1 cellular context compared by ENCODE assay signal in genomic region chr17:44947461-44948314, GRCh38.
TF ChIP-seq lines count a peak whose summit lies in the region.

KIF18B (minus strand) TSS chr17:44947773; CDS start chr17:44936344, 11,429 bp downstream.

TF ChIP-seq in HepG2, 621 proteins besides CTCF, POLR2A, EP300 and RAD21 (continued from another document and continues in another):
- TF ChIP-seq, protein P1, sequence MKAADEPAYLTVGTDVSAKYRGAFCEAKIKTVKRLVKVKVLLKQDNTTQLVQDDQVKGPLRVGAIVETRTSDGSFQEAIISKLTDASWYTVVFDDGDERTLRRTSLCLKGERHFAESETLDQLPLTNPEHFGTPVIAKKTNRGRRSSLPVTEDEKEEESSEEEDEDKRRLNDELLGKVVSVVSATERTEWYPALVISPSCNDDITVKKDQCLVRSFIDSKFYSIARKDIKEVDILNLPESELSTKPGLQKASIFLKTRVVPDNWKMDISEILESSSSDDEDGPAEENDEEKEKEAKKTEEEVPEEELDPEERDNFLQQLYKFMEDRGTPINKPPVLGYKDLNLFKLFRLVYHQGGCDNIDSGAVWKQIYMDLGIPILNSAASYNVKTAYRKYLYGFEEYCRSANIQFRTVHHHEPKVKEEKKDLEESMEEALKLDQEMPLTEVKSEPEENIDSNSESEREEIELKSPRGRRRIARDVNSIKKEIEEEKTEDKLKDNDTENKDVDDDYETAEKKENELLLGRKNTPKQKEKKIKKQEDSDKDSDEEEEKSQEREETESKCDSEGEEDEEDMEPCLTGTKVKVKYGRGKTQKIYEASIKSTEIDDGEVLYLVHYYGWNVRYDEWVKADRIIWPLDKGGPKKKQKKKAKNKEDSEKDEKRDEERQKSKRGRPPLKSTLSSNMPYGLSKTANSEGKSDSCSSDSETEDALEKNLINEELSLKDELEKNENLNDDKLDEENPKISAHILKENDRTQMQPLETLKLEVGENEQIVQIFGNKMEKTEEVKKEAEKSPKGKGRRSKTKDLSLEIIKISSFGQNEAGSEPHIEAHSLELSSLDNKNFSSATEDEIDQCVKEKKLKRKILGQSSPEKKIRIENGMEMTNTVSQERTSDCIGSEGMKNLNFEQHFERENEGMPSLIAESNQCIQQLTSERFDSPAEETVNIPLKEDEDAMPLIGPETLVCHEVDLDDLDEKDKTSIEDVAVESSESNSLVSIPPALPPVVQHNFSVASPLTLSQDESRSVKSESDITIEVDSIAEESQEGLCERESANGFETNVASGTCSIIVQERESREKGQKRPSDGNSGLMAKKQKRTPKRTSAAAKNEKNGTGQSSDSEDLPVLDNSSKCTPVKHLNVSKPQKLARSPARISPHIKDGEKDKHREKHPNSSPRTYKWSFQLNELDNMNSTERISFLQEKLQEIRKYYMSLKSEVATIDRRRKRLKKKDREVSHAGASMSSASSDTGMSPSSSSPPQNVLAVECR (CRISPR knock-in tag; IDR thresholded peaks at IDR 0.05; ENCODE audit: borderline replicate concordance) = peak; percentile 100
- TF ChIP-seq ZNF557 (CRISPR knock-in tag; IDR thresholded peaks at IDR 0.05) (no peak), HDAC1 (CRISPR knock-in tag; IDR thresholded peaks at IDR 0.05) (peak; percentile 100), NFATC3 (CRISPR knock-in tag; IDR thresholded peaks at IDR 0.05) (no peak; the same call in 1 of the 2 replicates), PREB (CRISPR knock-in tag; IDR thresholded peaks at IDR 0.05) (no peak), ZNF251 (CRISPR knock-in tag; IDR thresholded peaks at IDR 0.05) (0 out of 2 replicates have a peak, but pooled peaks have one; percentile 71), NFYC (CRISPR knock-in tag; IDR thresholded peaks at IDR 0.05) (peak; percentile 97), HOXA5 (CRISPR knock-in tag; IDR thresholded peaks at IDR 0.05) (peak; percentile 40; the same call in 1 of the 2 replicates), TAF15 (IDR thresholded peaks at IDR 0.05; ENCODE audit: low read depth, low read length, poor library complexity, severe bottlenecking) (no peak), REXO4 (CRISPR knock-in tag; IDR thresholded peaks at IDR 0.05; ENCODE audit: borderline replicate concordance) (no peak), ZNF232 (CRISPR knock-in tag; IDR thresholded peaks at IDR 0.05; ENCODE audit: borderline replicate concordance) (peak; percentile 83), PCBP1 (IDR thresholded peaks at IDR 0.05; ENCODE audit: borderline replicate concordance, low read depth, low read length) (0 out of 2 replicates have a peak, but pooled peaks have one; percentile 75), TEAD2 (CRISPR knock-in tag; IDR thresholded peaks at IDR 0.05) (no peak), ZNF772 (CRISPR knock-in tag; IDR thresholded peaks at IDR 0.05) (peak; percentile 50; the same call in 1 of the 2 replicates), KMT2A (CRISPR knock-in tag; IDR thresholded peaks at IDR 0.05) (peak; percentile 96), ZNF317 (CRISPR knock-in tag; IDR thresholded peaks at IDR 0.05) (no peak), ZEB1 (IDR thresholded peaks at IDR 0.05; ENCODE audit: insufficient replicate concordance, low read depth) (peak; percentile 28), CHCHD3 (CRISPR knock-in tag; IDR thresholded peaks at IDR 0.05) (peak; percentile 91; the same call in 1 of the 2 replicates), ZNF672 (CRISPR knock-in tag; IDR thresholded peaks at IDR 0.05) (no peak), ZNF556 (CRISPR knock-in tag; IDR thresholded peaks at IDR 0.05; ENCODE audit: borderline replicate concordance) (peak; percentile 93), ZNF550 (CRISPR knock-in tag; IDR thresholded peaks at IDR 0.05; ENCODE audit: borderline replicate concordance) (no peak), ARID2 (CRISPR knock-in tag; IDR thresholded peaks at IDR 0.05; ENCODE audit: borderline replicate concordance) (peak; percentile 68; the same call in 1 of the 2 replicates), CEBPB (IDR thresholded peaks at IDR 0.05; ENCODE audit: borderline replicate concordance, low read depth, low read length) (peak; percentile 82), TBX2 (CRISPR knock-in tag; IDR thresholded peaks at IDR 0.05; ENCODE audit: borderline replicate concordance) (peak; percentile 64; the same call in 1 of the 2 replicates), ATF7 (IDR thresholded peaks at IDR 0.05) (no peak), ATF7 (CRISPR knock-in tag; IDR thresholded peaks at IDR 0.05) (peak; percentile 29; the same call in 1 of the 2 replicates), ZBTB42 (CRISPR knock-in tag; IDR thresholded peaks at IDR 0.05) (no peak), SMAD1 (CRISPR knock-in tag; IDR thresholded peaks at IDR 0.05; ENCODE audit: borderline replicate concordance, low read depth) (no peak), ZNF770 (CRISPR knock-in tag; IDR thresholded peaks at IDR 0.05) (no peak), ZNF337 (CRISPR knock-in tag; IDR thresholded peaks at IDR 0.05; ENCODE audit: borderline replicate concordance, low read depth) (0 out of 2 replicates have a peak, but pooled peaks have one; percentile 61), RFX3 (CRISPR knock-in tag; IDR thresholded peaks at IDR 0.05) (peak; percentile 71; the same call in 1 of the 2 replicates), CEBPG (CRISPR knock-in tag; IDR thresholded peaks at IDR 0.05) (peak; percentile 84), MED8 (CRISPR knock-in tag; IDR thresholded peaks at IDR 0.05; ENCODE audit: insufficient replicate concordance) (no peak), NFKB2 (CRISPR knock-in tag; IDR thresholded peaks at IDR 0.05; ENCODE audit: borderline replicate concordance) (peak; percentile 89; the same call in 1 of the 2 replicates), NR2F2 (IDR thresholded peaks at IDR 0.05; ENCODE audit: borderline replicate concordance, low read depth) (0 out of 2 replicates have a peak, but pooled peaks have one; percentile 32), ETV5 (CRISPR knock-in tag; IDR thresholded peaks at IDR 0.05; ENCODE audit: borderline replicate concordance) (peak; percentile 74; the same call in 1 of the 2 replicates), ZFP62 (CRISPR knock-in tag; IDR thresholded peaks at IDR 0.05) (no peak), SATB2 (CRISPR knock-in tag; IDR thresholded peaks at IDR 0.05) (peak; percentile 49; the same call in 1 of the 2 replicates), ELF4 (CRISPR knock-in tag; IDR thresholded peaks at IDR 0.05; ENCODE audit: borderline replicate concordance) (peak; percentile 83; the same call in 1 of the 2 replicates), ZNF274 (CRISPR knock-in tag; IDR thresholded peaks at IDR 0.05) (peak; percentile 87), ARNTL (CRISPR knock-in tag; IDR thresholded peaks at IDR 0.05) (peak; percentile 81)
- TF ChIP-seq, protein P2, sequence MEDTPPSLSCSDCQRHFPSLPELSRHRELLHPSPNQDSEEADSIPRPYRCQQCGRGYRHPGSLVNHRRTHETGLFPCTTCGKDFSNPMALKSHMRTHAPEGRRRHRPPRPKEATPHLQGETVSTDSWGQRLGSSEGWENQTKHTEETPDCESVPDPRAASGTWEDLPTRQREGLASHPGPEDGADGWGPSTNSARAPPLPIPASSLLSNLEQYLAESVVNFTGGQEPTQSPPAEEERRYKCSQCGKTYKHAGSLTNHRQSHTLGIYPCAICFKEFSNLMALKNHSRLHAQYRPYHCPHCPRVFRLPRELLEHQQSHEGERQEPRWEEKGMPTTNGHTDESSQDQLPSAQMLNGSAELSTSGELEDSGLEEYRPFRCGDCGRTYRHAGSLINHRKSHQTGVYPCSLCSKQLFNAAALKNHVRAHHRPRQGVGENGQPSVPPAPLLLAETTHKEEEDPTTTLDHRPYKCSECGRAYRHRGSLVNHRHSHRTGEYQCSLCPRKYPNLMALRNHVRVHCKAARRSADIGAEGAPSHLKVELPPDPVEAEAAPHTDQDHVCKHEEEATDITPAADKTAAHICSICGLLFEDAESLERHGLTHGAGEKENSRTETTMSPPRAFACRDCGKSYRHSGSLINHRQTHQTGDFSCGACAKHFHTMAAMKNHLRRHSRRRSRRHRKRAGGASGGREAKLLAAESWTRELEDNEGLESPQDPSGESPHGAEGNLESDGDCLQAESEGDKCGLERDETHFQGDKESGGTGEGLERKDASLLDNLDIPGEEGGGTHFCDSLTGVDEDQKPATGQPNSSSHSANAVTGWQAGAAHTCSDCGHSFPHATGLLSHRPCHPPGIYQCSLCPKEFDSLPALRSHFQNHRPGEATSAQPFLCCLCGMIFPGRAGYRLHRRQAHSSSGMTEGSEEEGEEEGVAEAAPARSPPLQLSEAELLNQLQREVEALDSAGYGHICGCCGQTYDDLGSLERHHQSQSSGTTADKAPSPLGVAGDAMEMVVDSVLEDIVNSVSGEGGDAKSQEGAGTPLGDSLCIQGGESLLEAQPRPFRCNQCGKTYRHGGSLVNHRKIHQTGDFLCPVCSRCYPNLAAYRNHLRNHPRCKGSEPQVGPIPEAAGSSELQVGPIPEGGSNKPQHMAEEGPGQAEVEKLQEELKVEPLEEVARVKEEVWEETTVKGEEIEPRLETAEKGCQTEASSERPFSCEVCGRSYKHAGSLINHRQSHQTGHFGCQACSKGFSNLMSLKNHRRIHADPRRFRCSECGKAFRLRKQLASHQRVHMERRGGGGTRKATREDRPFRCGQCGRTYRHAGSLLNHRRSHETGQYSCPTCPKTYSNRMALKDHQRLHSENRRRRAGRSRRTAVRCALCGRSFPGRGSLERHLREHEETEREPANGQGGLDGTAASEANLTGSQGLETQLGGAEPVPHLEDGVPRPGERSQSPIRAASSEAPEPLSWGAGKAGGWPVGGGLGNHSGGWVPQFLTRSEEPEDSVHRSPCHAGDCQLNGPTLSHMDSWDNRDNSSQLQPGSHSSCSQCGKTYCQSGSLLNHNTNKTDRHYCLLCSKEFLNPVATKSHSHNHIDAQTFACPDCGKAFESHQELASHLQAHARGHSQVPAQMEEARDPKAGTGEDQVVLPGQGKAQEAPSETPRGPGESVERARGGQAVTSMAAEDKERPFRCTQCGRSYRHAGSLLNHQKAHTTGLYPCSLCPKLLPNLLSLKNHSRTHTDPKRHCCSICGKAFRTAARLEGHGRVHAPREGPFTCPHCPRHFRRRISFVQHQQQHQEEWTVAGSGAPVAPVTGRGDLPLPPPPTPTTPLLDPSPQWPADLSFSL (CRISPR knock-in tag; IDR thresholded peaks at IDR 0.05) = no peak
- TF ChIP-seq, protein P3, sequence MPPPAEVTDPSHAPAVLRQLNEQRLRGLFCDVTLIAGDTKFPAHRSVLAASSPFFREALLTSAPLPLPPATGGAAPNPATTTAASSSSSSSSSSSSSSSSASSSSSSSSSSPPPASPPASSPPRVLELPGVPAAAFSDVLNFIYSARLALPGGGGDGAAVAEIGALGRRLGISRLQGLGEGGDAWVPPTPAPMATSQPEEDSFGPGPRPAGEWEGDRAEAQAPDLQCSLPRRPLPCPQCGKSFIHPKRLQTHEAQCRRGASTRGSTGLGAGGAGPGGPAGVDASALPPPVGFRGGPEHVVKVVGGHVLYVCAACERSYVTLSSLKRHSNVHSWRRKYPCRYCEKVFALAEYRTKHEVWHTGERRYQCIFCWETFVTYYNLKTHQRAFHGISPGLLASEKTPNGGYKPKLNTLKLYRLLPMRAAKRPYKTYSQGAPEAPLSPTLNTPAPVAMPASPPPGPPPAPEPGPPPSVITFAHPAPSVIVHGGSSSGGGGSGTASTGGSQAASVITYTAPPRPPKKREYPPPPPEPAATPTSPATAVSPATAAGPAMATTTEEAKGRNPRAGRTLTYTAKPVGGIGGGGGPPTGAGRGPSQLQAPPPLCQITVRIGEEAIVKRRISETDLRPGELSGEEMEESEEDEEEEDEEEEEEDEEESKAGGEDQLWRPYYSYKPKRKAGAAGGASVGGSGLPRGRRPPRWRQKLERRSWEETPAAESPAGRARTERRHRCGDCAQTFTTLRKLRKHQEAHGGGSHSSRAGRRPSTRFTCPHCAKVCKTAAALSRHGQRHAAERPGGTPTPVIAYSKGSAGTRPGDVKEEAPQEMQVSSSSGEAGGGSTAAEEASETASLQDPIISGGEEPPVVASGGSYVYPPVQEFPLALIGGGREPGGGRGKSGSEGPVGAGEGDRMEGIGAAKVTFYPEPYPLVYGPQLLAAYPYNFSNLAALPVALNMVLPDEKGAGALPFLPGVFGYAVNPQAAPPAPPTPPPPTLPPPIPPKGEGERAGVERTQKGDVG (CRISPR knock-in tag; IDR thresholded peaks at IDR 0.05; ENCODE audit: borderline replicate concordance) = no peak
- TF ChIP-seq, protein P4, sequence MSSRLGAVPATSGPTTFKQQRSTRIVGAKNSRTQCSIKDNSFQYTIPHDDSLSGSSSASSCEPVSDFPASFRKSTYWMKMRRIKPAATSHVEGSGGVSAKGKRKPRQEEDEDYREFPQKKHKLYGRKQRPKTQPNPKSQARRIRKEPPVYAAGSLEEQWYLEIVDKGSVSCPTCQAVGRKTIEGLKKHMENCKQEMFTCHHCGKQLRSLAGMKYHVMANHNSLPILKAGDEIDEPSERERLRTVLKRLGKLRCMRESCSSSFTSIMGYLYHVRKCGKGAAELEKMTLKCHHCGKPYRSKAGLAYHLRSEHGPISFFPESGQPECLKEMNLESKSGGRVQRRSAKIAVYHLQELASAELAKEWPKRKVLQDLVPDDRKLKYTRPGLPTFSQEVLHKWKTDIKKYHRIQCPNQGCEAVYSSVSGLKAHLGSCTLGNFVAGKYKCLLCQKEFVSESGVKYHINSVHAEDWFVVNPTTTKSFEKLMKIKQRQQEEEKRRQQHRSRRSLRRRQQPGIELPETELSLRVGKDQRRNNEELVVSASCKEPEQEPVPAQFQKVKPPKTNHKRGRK (CRISPR knock-in tag; IDR thresholded peaks at IDR 0.05) = no peak
- TF ChIP-seq, protein P5, sequence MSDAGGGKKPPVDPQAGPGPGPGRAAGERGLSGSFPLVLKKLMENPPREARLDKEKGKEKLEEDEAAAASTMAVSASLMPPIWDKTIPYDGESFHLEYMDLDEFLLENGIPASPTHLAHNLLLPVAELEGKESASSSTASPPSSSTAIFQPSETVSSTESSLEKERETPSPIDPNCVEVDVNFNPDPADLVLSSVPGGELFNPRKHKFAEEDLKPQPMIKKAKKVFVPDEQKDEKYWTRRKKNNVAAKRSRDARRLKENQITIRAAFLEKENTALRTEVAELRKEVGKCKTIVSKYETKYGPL (CRISPR knock-in tag; IDR thresholded peaks at IDR 0.05) = peak; percentile 66
